Comparison of ENCODE assay signal across 1 cellular context in genomic region chr4:145097821-145098674, GRCh38.
TF ChIP-seq lines count a peak whose summit lies in the region.

TSS of gene ABCE1 (plus strand) at chr4:145098311. CDS start at chr4:145104413, 6,102 bp downstream.
TSS of gene ANAPC10 (minus strand) at chr4:145098196. CDS start at chr4:145096099, 2,097 bp downstream.

TF ChIP-seq in HEK293, 187 proteins besides CTCF, POLR2A, EP300 and RAD21 (continued from another document and continues in another):
- TF ChIP-seq ZNF704 (tag by site-specific recombination; IDR thresholded peaks at IDR 0.05) (no peak), ZBTB10 (tag by site-specific recombination; IDR thresholded peaks at IDR 0.05) (no peak), MEIS1 (CRISPR knock-in tag; IDR thresholded peaks at IDR 0.05; ENCODE audit: borderline replicate concordance) (no peak), YY2 (tag by site-specific recombination; IDR thresholded peaks at IDR 0.05) (peak; percentile 78), ZNF146 (tag by site-specific recombination; IDR thresholded peaks at IDR 0.05) (no peak), RBAK (tag by site-specific recombination; IDR thresholded peaks at IDR 0.05) (no peak), GLI4 (tag by site-specific recombination; IDR thresholded peaks at IDR 0.05) (no peak), ZNF266 (tag by site-specific recombination; IDR thresholded peaks at IDR 0.05; ENCODE audit: low read depth) (no peak), ZNF423 (tag by site-specific recombination; IDR thresholded peaks at IDR 0.05) (no peak), HOXC10 (CRISPR knock-in tag; IDR thresholded peaks at IDR 0.05) (no peak), BCL6B (tag by site-specific recombination; IDR thresholded peaks at IDR 0.05) (no peak), ZNF211 (tag by site-specific recombination; IDR thresholded peaks at IDR 0.05; ENCODE audit: low read depth) (no peak), BCL11B (tag by site-specific recombination; IDR thresholded peaks at IDR 0.05; ENCODE audit: low read depth) (no peak), ZBTB17 (tag by site-specific recombination; IDR thresholded peaks at IDR 0.05) (peak; percentile 95), ZFHX2 (tag by site-specific recombination; conservative IDR thresholded peaks at IDR 0.05) (peak; percentile 49; the same call in 1 of the 2 replicates), ZNF302 (tag by site-specific recombination; IDR thresholded peaks at IDR 0.05; ENCODE audit: low read depth) (no peak), ZBTB20 (tag by site-specific recombination; IDR thresholded peaks at IDR 0.05) (peak; percentile 97), KLF17 (tag by site-specific recombination; IDR thresholded peaks at IDR 0.05) (0 out of 2 replicates have a peak, but pooled peaks have one; percentile 33), ZBTB6 (tag by site-specific recombination; IDR thresholded peaks at IDR 0.05) (peak; percentile 70), ZBTB8A (tag by site-specific recombination; IDR thresholded peaks at IDR 0.05) (0 out of 2 replicates have a peak, but pooled peaks have one; percentile 21), ZNF501 (tag by site-specific recombination; IDR thresholded peaks at IDR 0.05) (peak; percentile 79; the same call in 1 of the 2 replicates), ZNF184 (tag by site-specific recombination; IDR thresholded peaks at IDR 0.05) (no peak), ZNF18 (tag by site-specific recombination; IDR thresholded peaks at IDR 0.05) (no peak), INSM2 (tag by site-specific recombination; IDR thresholded peaks at IDR 0.05) (no peak), ELK4 (IDR thresholded peaks at IDR 0.05; ENCODE audit: borderline replicate concordance, low read depth, low read length) (no peak), ZNF530 (tag by site-specific recombination; IDR thresholded peaks at IDR 0.05; ENCODE audit: low read depth) (no peak), ZBTB1 (tag by site-specific recombination; IDR thresholded peaks at IDR 0.05) (no peak), KLF8 (tag by site-specific recombination; IDR thresholded peaks at IDR 0.05) (0 out of 2 replicates have a peak, but pooled peaks have one; percentile 15), ZNF341 (tag by site-specific recombination; IDR thresholded peaks at IDR 0.05; ENCODE audit: low read depth) (peak; percentile 79), ZNF138 (tag by site-specific recombination; IDR thresholded peaks at IDR 0.05; ENCODE audit: borderline replicate concordance) (no peak), ZNF398 (tag by site-specific recombination; IDR thresholded peaks at IDR 0.05) (no peak), ZFP3 (tag by site-specific recombination; IDR thresholded peaks at IDR 0.05; ENCODE audit: low read depth) (no peak), ZNF707 (tag by site-specific recombination; IDR thresholded peaks at IDR 0.05) (no peak), ZNF76 (tag by site-specific recombination; IDR thresholded peaks at IDR 0.05; ENCODE audit: borderline replicate concordance, low read depth) (peak; percentile 86), ZNF626 (tag by site-specific recombination; IDR thresholded peaks at IDR 0.05) (no peak), ZNF449 (tag by site-specific recombination; IDR thresholded peaks at IDR 0.05) (no peak), ZXDB (tag by site-specific recombination; IDR thresholded peaks at IDR 0.05) (peak; percentile 75), ZNF560 (tag by site-specific recombination; IDR thresholded peaks at IDR 0.05; ENCODE audit: borderline replicate concordance) (no peak), ATF2 (tag by site-specific recombination; IDR thresholded peaks at IDR 0.05; ENCODE audit: low read depth) (peak; percentile 99), ZNF555 (tag by site-specific recombination; conservative IDR thresholded peaks at IDR 0.05) (no peak), ZNF548 (tag by site-specific recombination; IDR thresholded peaks at IDR 0.05) (no peak), ZNF335 (tag by site-specific recombination; conservative IDR thresholded peaks at IDR 0.05) (peak; percentile 76), ZNF175 (tag by site-specific recombination; IDR thresholded peaks at IDR 0.05) (no peak), ZNF529 (tag by site-specific recombination; IDR thresholded peaks at IDR 0.05; ENCODE audit: insufficient replicate concordance) (no peak), ZNF366 (tag by site-specific recombination; conservative IDR thresholded peaks at IDR 0.05) (no peak), ZNF24 (tag by site-specific recombination; IDR thresholded peaks at IDR 0.05) (peak; percentile 47; the same call in 1 of the 2 replicates), ZNF776 (tag by site-specific recombination; IDR thresholded peaks at IDR 0.05; ENCODE audit: borderline replicate concordance) (no peak), ZNF391 (tag by site-specific recombination; IDR thresholded peaks at IDR 0.05; ENCODE audit: borderline replicate concordance, low read depth) (no peak), ZNF621 (tag by site-specific recombination; IDR thresholded peaks at IDR 0.05) (no peak), ZBTB48 (tag by site-specific recombination; IDR thresholded peaks at IDR 0.05) (no peak)
